20 cellular contexts compared by ENCODE assay signal in the genomic region with DNA sequence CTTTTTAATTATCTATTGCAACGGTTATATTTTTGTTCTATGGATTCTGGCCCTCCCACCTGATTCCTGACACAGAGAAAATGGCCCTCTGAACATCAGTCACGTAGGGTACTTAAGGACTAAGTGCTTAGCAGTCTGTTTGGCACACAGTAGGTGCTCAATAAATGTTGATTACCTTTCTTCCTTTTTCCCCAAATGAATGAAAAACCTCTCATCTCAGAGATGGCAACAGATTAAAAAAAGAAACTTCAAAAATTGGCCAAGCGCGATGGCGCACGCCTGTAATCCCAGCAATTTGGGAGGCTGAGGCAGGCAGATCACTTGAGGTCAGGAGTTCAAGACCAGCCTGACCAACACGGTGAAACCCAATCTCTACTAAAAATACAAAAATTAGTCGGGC. TPM values are rescaled to one million over a fixed set of nuclear protein-coding genes. Genes with fewer than 3 reads are reported as not detected.
DNase-seq lines count a peak whose midpoint lies in the region; ATAC-seq and TF ChIP-seq lines count a peak whose summit lies in the region.
"Had no signal": no experiment of that assay in that cellular context is flagged by ENCODE, and none has a peak within 500 bp of the region (broad histone marks: within the 10 kb centered on the region; RNA-seq: fewer than 3 reads in every experiment).

No MANE protein-coding gene starts in this region.

- H3K4me1 ChIP-seq in colonic mucosa, result peaks cover 7% of the 10 kb centered on the region

- peak overlapping the region; percentile 86 for H3K27ac ChIP-seq in HL-60 (replicated peaks)
- no peak overlapping the region for H3K27ac ChIP-seq in colonic mucosa
- H3K27ac ChIP-seq: cardiac muscle cell had no signal

- H3K27me3 Mint-ChIP-seq in activated T-cell treated with anti-CD3 and anti-CD28 coated beads, Interleukin-2, amount 50 U/mL, for 24 hours, result no peaks in the 10 kb centered on the region
- H3K27me3 Mint-ChIP-seq in activated T-helper 17 cell treated with anti-CD3 and anti-CD28 coated beads, Interleukin-2, amount 50 U/mL, for 72 hours, result no peaks in the 10 kb centered on the region
- no peaks in the 10 kb centered on the region for H3K27me3 Mint-ChIP-seq in osteocyte (ENCODE audit: unreplicated experiment)
- H3K27me3 Mint-ChIP-seq: naive thymus-derived CD8-positive, alpha-beta T cell had no signal

- no peak overlapping the region for H3K4me3 ChIP-seq in HL-60 (replicated peaks; ENCODE audit: insufficient read depth, low read length)
- H3K4me3 ChIP-seq in colonic mucosa, result no peak overlapping the region
- H3K4me3 ChIP-seq: cardiac muscle cell, heart right ventricle had no signal

- H3K4me1 Mint-ChIP-seq in activated T-cell treated with anti-CD3 and anti-CD28 coated beads, Interleukin-2, amount 50 U/mL, for 24 hours (ENCODE audit: low read depth), result peaks cover 83% of the 10 kb centered on the region
- H3K4me1 Mint-ChIP-seq in activated T-helper 17 cell treated with anti-CD3 and anti-CD28 coated beads, Interleukin-2, amount 50 U/mL, for 72 hours, result peaks cover 62% of the 10 kb centered on the region
- H3K4me1 Mint-ChIP-seq in osteocyte (ENCODE audit: unreplicated experiment), result peaks cover 59% of the 10 kb centered on the region

- ATAC-seq in activated T-helper 17 cell treated with anti-CD3 and anti-CD28 coated beads, Interleukin-2, amount 50 U/mL, for 72 hours (replicated peaks), result no peak
- no peak for ATAC-seq in HG03025 (IDR thresholded peaks at IDR 0.05; ENCODE audit: low FRiP score, unreplicated experiment)
- ATAC-seq: CD8-positive, alpha-beta T cell; heart right ventricle; naive thymus-derived CD8-positive, alpha-beta T cell had no signal

- H3K9me3 Mint-ChIP-seq in activated T-cell treated with anti-CD3 and anti-CD28 coated beads, Interleukin-2, amount 50 U/mL, for 24 hours, result no peaks in the 10 kb centered on the region
- H3K9me3 Mint-ChIP-seq in activated T-helper 17 cell treated with anti-CD3 and anti-CD28 coated beads, Interleukin-2, amount 50 U/mL, for 72 hours, result no peaks in the 10 kb centered on the region
- H3K9me3 Mint-ChIP-seq in osteocyte (ENCODE audit: unreplicated experiment), result no peaks in the 10 kb centered on the region
- H3K9me3 Mint-ChIP-seq: CD8-positive, alpha-beta T cell; mesothelial cell of epicardium; naive thymus-derived CD8-positive, alpha-beta T cell had no signal

- no peaks in the 10 kb centered on the region for H3K27me3 ChIP-seq in HL-60 (ENCODE audit: insufficient read depth, poor library complexity, severe bottlenecking)
- no peaks in the 10 kb centered on the region for H3K27me3 ChIP-seq in colonic mucosa
- H3K27me3 ChIP-seq: cardiac muscle cell, heart right ventricle had no signal

- no peaks in the 10 kb centered on the region for H3K9me3 ChIP-seq in colonic mucosa
- H3K9me3 ChIP-seq: heart right ventricle had no signal

- H3K36me3 ChIP-seq in colonic mucosa, result no peaks in the 10 kb centered on the region
- H3K36me3 ChIP-seq: cardiac muscle cell had no signal

- TF ChIP-seq CTCF in HL-60 (IDR thresholded peaks at IDR 0.05; ENCODE audit: insufficient read depth, low read length) (no peak), osteocyte (IDR thresholded peaks at IDR 0.05) (no peak), colonic mucosa (IDR thresholded peaks at IDR 0.05) (no peak)

- H3K9ac ChIP-seq in colonic mucosa (ENCODE audit: low read depth in 2 of 2, low read length in 2 of 2), result no peak overlapping the region

- DNase-seq in activated T-cell treated with anti-CD3 and anti-CD28 coated beads, Interleukin-2, amount 50 U/mL, for 24 hours, result no peak
- DNase-seq in activated T-cell treated with anti-CD3 and anti-CD28 coated beads for 4 hours (no peak), HL-60 (ENCODE audit: low read depth in 1 of 2, low spot score in 1 of 2) (no peak), osteocyte (ENCODE audit: extremely low spot score, unreplicated experiment) (no peak), OCI-M1 (lab: John Stamatoyannopoulos, UW) (no peak), colonic mucosa (no peak)
- DNase-seq: activated CD4-positive, CD25-positive, alpha-beta regulatory T cell treated with anti-CD3 and anti-CD28 coated beads, Interleukin-2, amount 50 U/mL, for 72 hours; activated naive CD4-positive, alpha-beta T cell treated with Interleukin-2 at 50 U/mL for 16 hours; amygdala; CD8-positive, alpha-beta T cell; GDM1; heart right ventricle; KBM-7; naive thymus-derived CD8-positive, alpha-beta T cell; NCI-H1436 treated with DMSO at 0.1 percent for 48 hours; NCI-H510A treated with DMSO at 0.1 percent for 48 hours had no signal

- intact Hi-C loops in colonic mucosa (cut with DNase I), result no loop called here

- peaks cover 31% of the 10 kb centered on the region for H3K36me3 Mint-ChIP-seq in activated T-cell treated with anti-CD3 and anti-CD28 coated beads, Interleukin-2, amount 50 U/mL, for 24 hours (ENCODE audit: low read depth)
- peaks cover 57% of the 10 kb centered on the region for H3K36me3 Mint-ChIP-seq in activated T-helper 17 cell treated with anti-CD3 and anti-CD28 coated beads, Interleukin-2, amount 50 U/mL, for 72 hours (ENCODE audit: low read depth)
- peaks cover 5% of the 10 kb centered on the region for H3K36me3 Mint-ChIP-seq in osteocyte (ENCODE audit: unreplicated experiment)

- peak overlapping the region; percentile 83 for H3K27ac Mint-ChIP-seq in activated T-cell treated with anti-CD3 and anti-CD28 coated beads, Interleukin-2, amount 50 U/mL, for 24 hours
- peak overlapping the region; percentile 81 for H3K27ac Mint-ChIP-seq in activated T-helper 17 cell treated with anti-CD3 and anti-CD28 coated beads, Interleukin-2, amount 50 U/mL, for 72 hours
- peak overlapping the region; percentile 85 for H3K27ac Mint-ChIP-seq in osteocyte (ENCODE audit: unreplicated experiment)
- H3K27ac Mint-ChIP-seq: CD8-positive, alpha-beta T cell had no signal

- peak overlapping the region; percentile 10 for H3K4me3 Mint-ChIP-seq in activated T-cell treated with anti-CD3 and anti-CD28 coated beads, Interleukin-2, amount 50 U/mL, for 24 hours
- peak overlapping the region; percentile 56 for H3K4me3 Mint-ChIP-seq in activated T-helper 17 cell treated with anti-CD3 and anti-CD28 coated beads, Interleukin-2, amount 50 U/mL, for 72 hours
- no peak overlapping the region for H3K4me3 Mint-ChIP-seq in osteocyte (ENCODE audit: unreplicated experiment)
- H3K4me3 Mint-ChIP-seq: CD8-positive, alpha-beta T cell; mesothelial cell of epicardium had no signal

RNA-seq across cellular contexts. Expression of a gene that starts 31.5 kb away (rescaled TPM):
- total RNA-seq in activated T-helper 17 cell treated with anti-CD3 and anti-CD28 coated beads, Interleukin-2, amount 50 U/mL, for 72 hours, result 100 to 1,000 TPM in 1 of 2 donors, 10 to 100 TPM in 1; 41.0 to 115 TPM
- total RNA-seq in osteocyte (51.6 and 54.4 TPM in 2 replicates), colonic mucosa (10 to 100 TPM; 24.5 to 41.9 TPM)
